Comparison of ENCODE assay signal across 25 cellular contexts in genomic region chr4:147901886-147902285, GRCh38.
"Had no signal": no experiment of that assay in that cellular context is flagged by ENCODE, and none has a peak within 500 bp of the region (broad histone marks: within the 10 kb centered on the region; RNA-seq: fewer than 3 reads in every experiment).

No MANE protein-coding gene starts in this region.

- H3K9me3 ChIP-seq: colonic mucosa, suprapubic skin, thyroid gland had no signal

- H2AFZ ChIP-seq: hepatocyte had no signal

- H3K27me3 Mint-ChIP-seq: naive B cell, type B pancreatic cell had no signal

- H3K27ac Mint-ChIP-seq: endodermal cell; naive B cell; nephron; stimulated activated effector memory CD8-positive, alpha-beta T cell treated with anti-CD3 and anti-CD28 coated beads, Interleukin-12 subunit alpha, Interleukin-12 subunit beta, amount 100 ng/mL, for 72 hours; type B pancreatic cell had no signal

- H3K36me3 ChIP-seq: colonic mucosa, thyroid gland had no signal

- H3K79me2 ChIP-seq: hepatocyte had no signal

- DNase-seq: cerebellar nuclear complex; colonic mucosa; dermis blood vessel endothelial cell; effector CD4-positive, alpha-beta T cell; endodermal cell; erythroblast; foreskin keratinocyte; left colon; left ventricle myocardium superior; mesendoderm; naive B cell; posterior cingulate gyrus; small intestine; stimulated activated CD4-positive, alpha-beta T cell treated with anti-CD3 and anti-CD28 coated beads, Interleukin-12 subunit alpha, Interleukin-12 subunit beta, amount 100 ng/mL, for 4 hours; stimulated activated CD4-positive, alpha-beta T cell treated with anti-CD3 and anti-CD28 coated beads, Interleukin-2, amount 100 ng/mL, for 48 hours; stimulated activated CD8-positive, alpha-beta memory T cell treated with anti-CD3 and anti-CD28 coated beads, Interleukin-4, amount 100 ng/mL, for 48 hours; stimulated activated naive CD8-positive, alpha-beta T cell treated with anti-CD3 and anti-CD28 coated beads, Interleukin-15, Interleukin-2, amounts not matched to agents 100 U/mL and 50 U/mL, for 24 hours; thyroid gland had no signal

- H3K36me3 Mint-ChIP-seq: naive B cell; stimulated activated effector memory CD8-positive, alpha-beta T cell treated with anti-CD3 and anti-CD28 coated beads, Interleukin-12 subunit alpha, Interleukin-12 subunit beta, amount 100 ng/mL, for 72 hours had no signal

- H3K4me3 ChIP-seq: colonic mucosa, hepatocyte, lung, suprapubic skin, thyroid gland had no signal

- H3K27me3 ChIP-seq: colonic mucosa, foreskin keratinocyte, hepatocyte, suprapubic skin, thyroid gland had no signal

- H3K4me1 ChIP-seq: colonic mucosa, foreskin keratinocyte, suprapubic skin had no signal

- H3K4me1 Mint-ChIP-seq: endodermal cell; naive B cell; nephron; stimulated activated effector memory CD8-positive, alpha-beta T cell treated with anti-CD3 and anti-CD28 coated beads, Interleukin-12 subunit alpha, Interleukin-12 subunit beta, amount 100 ng/mL, for 72 hours had no signal

- H3K4me2 ChIP-seq: hepatocyte had no signal

- H3K4me3 Mint-ChIP-seq: endodermal cell; naive B cell; nephron; stimulated activated effector memory CD8-positive, alpha-beta T cell treated with anti-CD3 and anti-CD28 coated beads, Interleukin-12 subunit alpha, Interleukin-12 subunit beta, amount 100 ng/mL, for 72 hours; type B pancreatic cell had no signal

- H3K27ac ChIP-seq: colonic mucosa, foreskin keratinocyte, hepatocyte, suprapubic skin, thyroid gland had no signal

- ATAC-seq: foreskin keratinocyte; left colon; left ventricle myocardium superior; sciatic nerve; stimulated activated effector memory CD8-positive, alpha-beta T cell treated with anti-CD3 and anti-CD28 coated beads, Interleukin-12 subunit alpha, Interleukin-12 subunit beta, amount 100 ng/mL, for 72 hours; stimulated activated naive CD8-positive, alpha-beta T cell treated with anti-CD3 and anti-CD28 coated beads, Interleukin-15, Interleukin-2, amounts not matched to agents 100 U/mL and 50 U/mL, for 24 hours had no signal
